ENCODE assay signal across 1 cellular context in the genomic region with DNA sequence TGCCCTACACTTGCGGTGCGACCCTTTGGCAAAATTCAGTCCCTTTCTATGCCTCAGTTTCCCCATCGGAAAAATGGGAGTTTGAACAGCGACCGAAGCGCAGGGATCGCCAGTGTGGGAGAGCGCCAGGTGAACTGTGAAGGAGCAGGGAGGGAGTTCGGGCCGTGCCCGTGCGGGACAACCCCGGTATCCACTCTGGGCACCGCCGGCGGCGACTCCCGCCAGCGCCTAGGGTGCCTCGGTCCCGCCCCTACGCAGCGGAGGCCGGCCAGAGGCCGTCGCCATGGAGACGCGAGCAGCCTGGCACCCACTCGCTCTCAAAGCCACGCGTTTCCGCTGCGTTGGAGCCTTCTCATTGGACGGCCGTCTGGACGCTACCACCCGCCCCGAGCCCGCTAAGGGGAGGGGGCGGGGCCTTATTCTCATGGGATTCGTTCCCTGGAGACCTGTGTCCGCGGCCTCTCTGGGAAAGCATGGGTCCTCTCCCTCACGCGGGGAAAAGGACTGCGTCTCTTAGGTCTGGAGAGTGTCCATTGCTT.
TF ChIP-seq lines count a peak whose summit lies in the region.

No MANE protein-coding gene starts in this region.

TF ChIP-seq in HepG2, 621 proteins besides CTCF, POLR2A, EP300 and RAD21 (continued from another document and continues in another):
- TF ChIP-seq, protein P1, sequence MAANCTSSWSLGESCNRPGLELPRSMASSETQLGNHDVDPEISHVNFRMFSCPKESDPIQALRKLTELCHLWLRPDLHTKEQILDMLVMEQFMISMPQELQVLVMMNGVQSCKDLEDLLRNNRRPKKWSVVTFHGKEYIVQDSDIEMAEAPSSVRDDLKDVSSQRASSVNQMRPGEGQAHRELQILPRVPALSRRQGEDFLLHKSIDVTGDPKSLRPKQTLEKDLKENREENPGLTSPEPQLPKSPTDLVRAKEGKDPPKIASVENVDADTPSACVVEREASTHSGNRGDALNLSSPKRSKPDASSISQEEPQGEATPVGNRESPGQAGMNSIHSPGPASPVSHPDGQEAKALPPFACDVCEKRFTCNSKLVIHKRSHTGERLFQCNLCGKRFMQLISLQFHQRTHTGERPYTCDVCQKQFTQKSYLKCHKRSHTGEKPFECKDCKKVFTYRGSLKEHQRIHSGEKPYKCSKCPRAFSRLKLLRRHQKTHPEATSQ (CRISPR knock-in tag; IDR thresholded peaks at IDR 0.05; ENCODE audit: borderline replicate concordance) = no peak
- TF ChIP-seq ZNF598 (CRISPR knock-in tag; IDR thresholded peaks at IDR 0.05; ENCODE audit: borderline replicate concordance) (peak; percentile 4; the same call in 1 of the 2 replicates), JUN (CRISPR knock-in tag; IDR thresholded peaks at IDR 0.05) (no peak), HMG20B (CRISPR knock-in tag; conservative IDR thresholded peaks at IDR 0.05) (no peak), XBP1 (CRISPR knock-in tag; IDR thresholded peaks at IDR 0.05) (peak; percentile 45; the same call in 1 of the 2 replicates), ZNF230 (CRISPR knock-in tag; IDR thresholded peaks at IDR 0.05) (no peak), YEATS2 (CRISPR knock-in tag; IDR thresholded peaks at IDR 0.05; ENCODE audit: borderline replicate concordance) (0 out of 2 replicates have a peak, but pooled peaks have one; percentile 50), ZFP36L1 (CRISPR knock-in tag; IDR thresholded peaks at IDR 0.05) (no peak), GABPB1 (CRISPR knock-in tag; IDR thresholded peaks at IDR 0.05) (0 out of 2 replicates have a peak, but pooled peaks have one; percentile 85), FOSL2 (CRISPR knock-in tag; IDR thresholded peaks at IDR 0.05) (no peak; the same call in 1 of the 2 replicates), ZNF317 (CRISPR knock-in tag; IDR thresholded peaks at IDR 0.05) (no peak)
- TF ChIP-seq, protein P2, sequence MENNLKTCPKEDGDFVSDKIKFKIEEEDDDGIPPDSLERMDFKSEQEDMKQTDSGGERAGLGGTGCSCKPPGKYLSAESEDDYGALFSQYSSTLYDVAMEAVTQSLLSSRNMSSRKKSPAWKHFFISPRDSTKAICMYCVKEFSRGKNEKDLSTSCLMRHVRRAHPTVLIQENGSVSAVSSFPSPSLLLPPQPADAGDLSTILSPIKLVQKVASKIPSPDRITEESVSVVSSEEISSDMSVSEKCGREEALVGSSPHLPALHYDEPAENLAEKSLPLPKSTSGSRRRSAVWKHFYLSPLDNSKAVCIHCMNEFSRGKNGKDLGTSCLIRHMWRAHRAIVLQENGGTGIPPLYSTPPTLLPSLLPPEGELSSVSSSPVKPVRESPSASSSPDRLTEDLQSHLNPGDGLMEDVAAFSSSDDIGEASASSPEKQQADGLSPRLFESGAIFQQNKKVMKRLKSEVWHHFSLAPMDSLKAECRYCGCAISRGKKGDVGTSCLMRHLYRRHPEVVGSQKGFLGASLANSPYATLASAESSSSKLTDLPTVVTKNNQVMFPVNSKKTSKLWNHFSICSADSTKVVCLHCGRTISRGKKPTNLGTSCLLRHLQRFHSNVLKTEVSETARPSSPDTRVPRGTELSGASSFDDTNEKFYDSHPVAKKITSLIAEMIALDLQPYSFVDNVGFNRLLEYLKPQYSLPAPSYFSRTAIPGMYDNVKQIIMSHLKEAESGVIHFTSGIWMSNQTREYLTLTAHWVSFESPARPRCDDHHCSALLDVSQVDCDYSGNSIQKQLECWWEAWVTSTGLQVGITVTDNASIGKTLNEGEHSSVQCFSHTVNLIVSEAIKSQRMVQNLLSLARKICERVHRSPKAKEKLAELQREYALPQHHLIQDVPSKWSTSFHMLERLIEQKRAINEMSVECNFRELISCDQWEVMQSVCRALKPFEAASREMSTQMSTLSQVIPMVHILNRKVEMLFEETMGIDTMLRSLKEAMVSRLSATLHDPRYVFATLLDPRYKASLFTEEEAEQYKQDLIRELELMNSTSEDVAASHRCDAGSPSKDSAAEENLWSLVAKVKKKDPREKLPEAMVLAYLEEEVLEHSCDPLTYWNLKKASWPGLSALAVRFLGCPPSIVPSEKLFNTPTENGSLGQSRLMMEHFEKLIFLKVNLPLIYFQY (CRISPR knock-in tag; IDR thresholded peaks at IDR 0.05; ENCODE audit: borderline replicate concordance) = 0 out of 2 replicates have a peak, but pooled peaks have one; percentile 10
- TF ChIP-seq, protein P3, sequence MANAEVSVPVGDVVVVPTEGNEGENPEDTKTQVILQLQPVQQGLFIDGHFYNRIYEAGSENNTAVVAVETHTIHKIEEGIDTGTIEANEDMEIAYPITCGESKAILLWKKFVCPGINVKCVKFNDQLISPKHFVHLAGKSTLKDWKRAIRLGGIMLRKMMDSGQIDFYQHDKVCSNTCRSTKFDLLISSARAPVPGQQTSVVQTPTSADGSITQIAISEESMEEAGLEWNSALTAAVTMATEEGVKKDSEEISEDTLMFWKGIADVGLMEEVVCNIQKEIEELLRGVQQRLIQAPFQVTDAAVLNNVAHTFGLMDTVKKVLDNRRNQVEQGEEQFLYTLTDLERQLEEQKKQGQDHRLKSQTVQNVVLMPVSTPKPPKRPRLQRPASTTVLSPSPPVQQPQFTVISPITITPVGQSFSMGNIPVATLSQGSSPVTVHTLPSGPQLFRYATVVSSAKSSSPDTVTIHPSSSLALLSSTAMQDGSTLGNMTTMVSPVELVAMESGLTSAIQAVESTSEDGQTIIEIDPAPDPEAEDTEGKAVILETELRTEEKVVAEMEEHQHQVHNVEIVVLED (CRISPR knock-in tag; IDR thresholded peaks at IDR 0.05; ENCODE audit: borderline replicate concordance) = peak; percentile 74; the same call in 1 of the 2 replicates
- TF ChIP-seq, protein P4, sequence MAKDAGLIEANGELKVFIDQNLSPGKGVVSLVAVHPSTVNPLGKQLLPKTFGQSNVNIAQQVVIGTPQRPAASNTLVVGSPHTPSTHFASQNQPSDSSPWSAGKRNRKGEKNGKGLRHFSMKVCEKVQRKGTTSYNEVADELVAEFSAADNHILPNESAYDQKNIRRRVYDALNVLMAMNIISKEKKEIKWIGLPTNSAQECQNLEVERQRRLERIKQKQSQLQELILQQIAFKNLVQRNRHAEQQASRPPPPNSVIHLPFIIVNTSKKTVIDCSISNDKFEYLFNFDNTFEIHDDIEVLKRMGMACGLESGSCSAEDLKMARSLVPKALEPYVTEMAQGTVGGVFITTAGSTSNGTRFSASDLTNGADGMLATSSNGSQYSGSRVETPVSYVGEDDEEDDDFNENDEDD (CRISPR knock-in tag; IDR thresholded peaks at IDR 0.05; ENCODE audit: borderline replicate concordance) = peak; percentile 52; the same call in 1 of the 2 replicates
- TF ChIP-seq, protein P5, sequence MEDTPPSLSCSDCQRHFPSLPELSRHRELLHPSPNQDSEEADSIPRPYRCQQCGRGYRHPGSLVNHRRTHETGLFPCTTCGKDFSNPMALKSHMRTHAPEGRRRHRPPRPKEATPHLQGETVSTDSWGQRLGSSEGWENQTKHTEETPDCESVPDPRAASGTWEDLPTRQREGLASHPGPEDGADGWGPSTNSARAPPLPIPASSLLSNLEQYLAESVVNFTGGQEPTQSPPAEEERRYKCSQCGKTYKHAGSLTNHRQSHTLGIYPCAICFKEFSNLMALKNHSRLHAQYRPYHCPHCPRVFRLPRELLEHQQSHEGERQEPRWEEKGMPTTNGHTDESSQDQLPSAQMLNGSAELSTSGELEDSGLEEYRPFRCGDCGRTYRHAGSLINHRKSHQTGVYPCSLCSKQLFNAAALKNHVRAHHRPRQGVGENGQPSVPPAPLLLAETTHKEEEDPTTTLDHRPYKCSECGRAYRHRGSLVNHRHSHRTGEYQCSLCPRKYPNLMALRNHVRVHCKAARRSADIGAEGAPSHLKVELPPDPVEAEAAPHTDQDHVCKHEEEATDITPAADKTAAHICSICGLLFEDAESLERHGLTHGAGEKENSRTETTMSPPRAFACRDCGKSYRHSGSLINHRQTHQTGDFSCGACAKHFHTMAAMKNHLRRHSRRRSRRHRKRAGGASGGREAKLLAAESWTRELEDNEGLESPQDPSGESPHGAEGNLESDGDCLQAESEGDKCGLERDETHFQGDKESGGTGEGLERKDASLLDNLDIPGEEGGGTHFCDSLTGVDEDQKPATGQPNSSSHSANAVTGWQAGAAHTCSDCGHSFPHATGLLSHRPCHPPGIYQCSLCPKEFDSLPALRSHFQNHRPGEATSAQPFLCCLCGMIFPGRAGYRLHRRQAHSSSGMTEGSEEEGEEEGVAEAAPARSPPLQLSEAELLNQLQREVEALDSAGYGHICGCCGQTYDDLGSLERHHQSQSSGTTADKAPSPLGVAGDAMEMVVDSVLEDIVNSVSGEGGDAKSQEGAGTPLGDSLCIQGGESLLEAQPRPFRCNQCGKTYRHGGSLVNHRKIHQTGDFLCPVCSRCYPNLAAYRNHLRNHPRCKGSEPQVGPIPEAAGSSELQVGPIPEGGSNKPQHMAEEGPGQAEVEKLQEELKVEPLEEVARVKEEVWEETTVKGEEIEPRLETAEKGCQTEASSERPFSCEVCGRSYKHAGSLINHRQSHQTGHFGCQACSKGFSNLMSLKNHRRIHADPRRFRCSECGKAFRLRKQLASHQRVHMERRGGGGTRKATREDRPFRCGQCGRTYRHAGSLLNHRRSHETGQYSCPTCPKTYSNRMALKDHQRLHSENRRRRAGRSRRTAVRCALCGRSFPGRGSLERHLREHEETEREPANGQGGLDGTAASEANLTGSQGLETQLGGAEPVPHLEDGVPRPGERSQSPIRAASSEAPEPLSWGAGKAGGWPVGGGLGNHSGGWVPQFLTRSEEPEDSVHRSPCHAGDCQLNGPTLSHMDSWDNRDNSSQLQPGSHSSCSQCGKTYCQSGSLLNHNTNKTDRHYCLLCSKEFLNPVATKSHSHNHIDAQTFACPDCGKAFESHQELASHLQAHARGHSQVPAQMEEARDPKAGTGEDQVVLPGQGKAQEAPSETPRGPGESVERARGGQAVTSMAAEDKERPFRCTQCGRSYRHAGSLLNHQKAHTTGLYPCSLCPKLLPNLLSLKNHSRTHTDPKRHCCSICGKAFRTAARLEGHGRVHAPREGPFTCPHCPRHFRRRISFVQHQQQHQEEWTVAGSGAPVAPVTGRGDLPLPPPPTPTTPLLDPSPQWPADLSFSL (CRISPR knock-in tag; IDR thresholded peaks at IDR 0.05) = 0 out of 2 replicates have a peak, but pooled peaks have one; percentile 17
- TF ChIP-seq, protein P6, sequence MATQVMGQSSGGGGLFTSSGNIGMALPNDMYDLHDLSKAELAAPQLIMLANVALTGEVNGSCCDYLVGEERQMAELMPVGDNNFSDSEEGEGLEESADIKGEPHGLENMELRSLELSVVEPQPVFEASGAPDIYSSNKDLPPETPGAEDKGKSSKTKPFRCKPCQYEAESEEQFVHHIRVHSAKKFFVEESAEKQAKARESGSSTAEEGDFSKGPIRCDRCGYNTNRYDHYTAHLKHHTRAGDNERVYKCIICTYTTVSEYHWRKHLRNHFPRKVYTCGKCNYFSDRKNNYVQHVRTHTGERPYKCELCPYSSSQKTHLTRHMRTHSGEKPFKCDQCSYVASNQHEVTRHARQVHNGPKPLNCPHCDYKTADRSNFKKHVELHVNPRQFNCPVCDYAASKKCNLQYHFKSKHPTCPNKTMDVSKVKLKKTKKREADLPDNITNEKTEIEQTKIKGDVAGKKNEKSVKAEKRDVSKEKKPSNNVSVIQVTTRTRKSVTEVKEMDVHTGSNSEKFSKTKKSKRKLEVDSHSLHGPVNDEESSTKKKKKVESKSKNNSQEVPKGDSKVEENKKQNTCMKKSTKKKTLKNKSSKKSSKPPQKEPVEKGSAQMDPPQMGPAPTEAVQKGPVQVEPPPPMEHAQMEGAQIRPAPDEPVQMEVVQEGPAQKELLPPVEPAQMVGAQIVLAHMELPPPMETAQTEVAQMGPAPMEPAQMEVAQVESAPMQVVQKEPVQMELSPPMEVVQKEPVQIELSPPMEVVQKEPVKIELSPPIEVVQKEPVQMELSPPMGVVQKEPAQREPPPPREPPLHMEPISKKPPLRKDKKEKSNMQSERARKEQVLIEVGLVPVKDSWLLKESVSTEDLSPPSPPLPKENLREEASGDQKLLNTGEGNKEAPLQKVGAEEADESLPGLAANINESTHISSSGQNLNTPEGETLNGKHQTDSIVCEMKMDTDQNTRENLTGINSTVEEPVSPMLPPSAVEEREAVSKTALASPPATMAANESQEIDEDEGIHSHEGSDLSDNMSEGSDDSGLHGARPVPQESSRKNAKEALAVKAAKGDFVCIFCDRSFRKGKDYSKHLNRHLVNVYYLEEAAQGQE (IDR thresholded peaks at IDR 0.05; ENCODE audit: borderline replicate concordance in 1 of 2, low read depth in 1 of 2, low read length in 2 of 2) = peak in 1 of 2 experiments; percentile 12; a peak in 1 of 4 replicates
- TF ChIP-seq, protein P7, sequence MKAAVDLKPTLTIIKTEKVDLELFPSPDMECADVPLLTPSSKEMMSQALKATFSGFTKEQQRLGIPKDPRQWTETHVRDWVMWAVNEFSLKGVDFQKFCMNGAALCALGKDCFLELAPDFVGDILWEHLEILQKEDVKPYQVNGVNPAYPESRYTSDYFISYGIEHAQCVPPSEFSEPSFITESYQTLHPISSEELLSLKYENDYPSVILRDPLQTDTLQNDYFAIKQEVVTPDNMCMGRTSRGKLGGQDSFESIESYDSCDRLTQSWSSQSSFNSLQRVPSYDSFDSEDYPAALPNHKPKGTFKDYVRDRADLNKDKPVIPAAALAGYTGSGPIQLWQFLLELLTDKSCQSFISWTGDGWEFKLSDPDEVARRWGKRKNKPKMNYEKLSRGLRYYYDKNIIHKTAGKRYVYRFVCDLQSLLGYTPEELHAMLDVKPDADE (CRISPR knock-in tag; IDR thresholded peaks at IDR 0.05) = 0 out of 2 replicates have a peak, but pooled peaks have one; percentile 44
- TF ChIP-seq, protein P8, sequence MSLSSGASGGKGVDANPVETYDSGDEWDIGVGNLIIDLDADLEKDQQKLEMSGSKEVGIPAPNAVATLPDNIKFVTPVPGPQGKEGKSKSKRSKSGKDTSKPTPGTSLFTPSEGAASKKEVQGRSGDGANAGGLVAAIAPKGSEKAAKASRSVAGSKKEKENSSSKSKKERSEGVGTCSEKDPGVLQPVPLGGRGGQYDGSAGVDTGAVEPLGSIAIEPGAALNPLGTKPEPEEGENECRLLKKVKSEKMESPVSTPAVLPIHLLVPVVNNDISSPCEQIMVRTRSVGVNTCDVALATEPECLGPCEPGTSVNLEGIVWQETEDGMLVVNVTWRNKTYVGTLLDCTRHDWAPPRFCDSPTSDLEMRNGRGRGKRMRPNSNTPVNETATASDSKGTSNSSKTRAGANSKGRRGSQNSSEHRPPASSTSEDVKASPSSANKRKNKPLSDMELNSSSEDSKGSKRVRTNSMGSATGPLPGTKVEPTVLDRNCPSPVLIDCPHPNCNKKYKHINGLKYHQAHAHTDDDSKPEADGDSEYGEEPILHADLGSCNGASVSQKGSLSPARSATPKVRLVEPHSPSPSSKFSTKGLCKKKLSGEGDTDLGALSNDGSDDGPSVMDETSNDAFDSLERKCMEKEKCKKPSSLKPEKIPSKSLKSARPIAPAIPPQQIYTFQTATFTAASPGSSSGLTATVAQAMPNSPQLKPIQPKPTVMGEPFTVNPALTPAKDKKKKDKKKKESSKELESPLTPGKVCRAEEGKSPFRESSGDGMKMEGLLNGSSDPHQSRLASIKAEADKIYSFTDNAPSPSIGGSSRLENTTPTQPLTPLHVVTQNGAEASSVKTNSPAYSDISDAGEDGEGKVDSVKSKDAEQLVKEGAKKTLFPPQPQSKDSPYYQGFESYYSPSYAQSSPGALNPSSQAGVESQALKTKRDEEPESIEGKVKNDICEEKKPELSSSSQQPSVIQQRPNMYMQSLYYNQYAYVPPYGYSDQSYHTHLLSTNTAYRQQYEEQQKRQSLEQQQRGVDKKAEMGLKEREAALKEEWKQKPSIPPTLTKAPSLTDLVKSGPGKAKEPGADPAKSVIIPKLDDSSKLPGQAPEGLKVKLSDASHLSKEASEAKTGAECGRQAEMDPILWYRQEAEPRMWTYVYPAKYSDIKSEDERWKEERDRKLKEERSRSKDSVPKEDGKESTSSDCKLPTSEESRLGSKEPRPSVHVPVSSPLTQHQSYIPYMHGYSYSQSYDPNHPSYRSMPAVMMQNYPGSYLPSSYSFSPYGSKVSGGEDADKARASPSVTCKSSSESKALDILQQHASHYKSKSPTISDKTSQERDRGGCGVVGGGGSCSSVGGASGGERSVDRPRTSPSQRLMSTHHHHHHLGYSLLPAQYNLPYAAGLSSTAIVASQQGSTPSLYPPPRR (CRISPR knock-in tag; IDR thresholded peaks at IDR 0.05; ENCODE audit: borderline replicate concordance) = 0 out of 2 replicates have a peak, but pooled peaks have one; percentile 11
